Comparison of ENCODE assay signal across 8 cellular contexts in genomic region chr6:113994934-113995342, GRCh38. TPM values are rescaled to one million over a fixed set of nuclear protein-coding genes. Genes with fewer than 3 reads are reported as not detected.
A peak's percentile ranks its signal among the peaks of the same experiment; 100 is the strongest.
DNase-seq lines count a peak whose midpoint lies in the region; ATAC-seq and TF ChIP-seq lines count a peak whose summit lies in the region.

No MANE protein-coding gene starts in this region.

- DNase-seq in GM12864 (ENCODE audit: low read depth) (no peak), HFF-Myc (ENCODE audit: extremely low read depth, low read depth) (peak; percentile 85), LoVo (ENCODE audit: low spot score) (peak; percentile 66), RPMI7951 (ENCODE audit: low read depth) (peak; percentile 92), cerebellar cortex (ENCODE audit: low spot score) (peak; percentile 50), right lobe of liver (no peak), upper lobe of right lung (no peak)

- H3K4me1 ChIP-seq in ACC112 (ENCODE audit: control insufficient read depth, insufficient read depth, low read length, unreplicated experiment) = peaks cover 24% of the 10 kb centered on the region
- no peaks in the 10 kb centered on the region for H3K4me1 ChIP-seq in right lobe of liver
- H3K4me1 ChIP-seq in upper lobe of right lung = no peaks in the 10 kb centered on the region

- H3K4me3 ChIP-seq in ACC112 (ENCODE audit: low read depth, low read length) (peak overlapping the region; percentile 20; the same call in 1 of the 2 replicates), GM12864 (ENCODE audit: low read depth, low read length) (no peak overlapping the region), HFF-Myc (replicated peaks; ENCODE audit: low read depth, low read length) (no peak overlapping the region), right lobe of liver (no peak overlapping the region), upper lobe of right lung (no peak overlapping the region)

- H3K36me3 ChIP-seq in ACC112 (ENCODE audit: insufficient read depth, low read length) (no peaks in the 10 kb centered on the region), right lobe of liver (no peaks in the 10 kb centered on the region), upper lobe of right lung (no peaks in the 10 kb centered on the region)

- no peaks in the 10 kb centered on the region for H3K9me3 ChIP-seq in right lobe of liver
- H3K9me3 ChIP-seq in upper lobe of right lung = no peaks in the 10 kb centered on the region

- H3K27ac ChIP-seq in ACC112 (ENCODE audit: low read depth, low read length) = peak overlapping the region; percentile 73
- no peak overlapping the region for H3K27ac ChIP-seq in right lobe of liver
- H3K27ac ChIP-seq in upper lobe of right lung = no peak overlapping the region

- ATAC-seq in right lobe of liver = peak; percentile 54 to 72 (median 66)
- peak; percentile 88 for ATAC-seq in upper lobe of right lung

- H3K27me3 ChIP-seq in ACC112 (ENCODE audit: insufficient read depth, low read length) (no peaks in the 10 kb centered on the region), right lobe of liver (no peaks in the 10 kb centered on the region), upper lobe of right lung (no peaks in the 10 kb centered on the region)

- no peak overlapping the region for H2AFZ ChIP-seq in ACC112 (ENCODE audit: low read length, unreplicated experiment)

- intact Hi-C loops in right lobe of liver (cut with DNase I) = no loop called here
- intact Hi-C loops in upper lobe of right lung (cut with DNase I) = no loop called here

- peak; percentile 60 for TF ChIP-seq CTCF in GM12864 (IDR thresholded peaks at IDR 0.05; ENCODE audit: low read depth, low read length, missing control alignments)
- peak; percentile 87 for TF ChIP-seq CTCF in HFF-Myc (IDR thresholded peaks at IDR 0.05; ENCODE audit: low read depth, low read length, missing control alignments)
- peak in 3 of 4 donors; percentile 19 to 34 (median 27) for TF ChIP-seq CTCF in right lobe of liver (IDR thresholded peaks at IDR 0.05)
- TF ChIP-seq CTCF in upper lobe of right lung (IDR thresholded peaks at IDR 0.05) = peak; percentile 42

- no peak for TF ChIP-seq POLR2A in right lobe of liver (IDR thresholded peaks at IDR 0.05)

- no peaks in the 10 kb centered on the region for H3K79me2 ChIP-seq in ACC112 (ENCODE audit: control insufficient read depth, insufficient read depth, low read length, unreplicated experiment)

RNA-seq across cellular contexts. Expression of gene HDAC2, which starts 24.0 kb away (rescaled TPM):
- total RNA-seq in RPMI7951 (2014; rRNA removed; shearing (Covaris generic)) = 69.3 and 88.2 TPM in 2 replicates
- total RNA-seq in right lobe of liver (10 to 100 TPM; 15.6 to 22.2 (median 21.3) TPM), upper lobe of right lung (62.2 TPM)

Comparison
In these comparisons a context has a peak if more than half of its experiments do, and no peak if none do; other contexts are left out.
1. DNase-seq: peak in HFF-Myc (single experiment), LoVo (single experiment), RPMI7951 (single experiment) and cerebellar cortex (single experiment); none in GM12864 (single experiment), right lobe of liver (0 of 3) and upper lobe of right lung (single experiment).
2. CTCF ChIP-seq: peak in every context shown above with its lines; median percentile 87 in HFF-Myc; 60 in GM12864; 42 in upper lobe of right lung; 27 in right lobe of liver.